In genomic region chr1:96509944-96510343, GRCh38 we compare ENCODE assay signal across 15 cellular contexts.
DNase-seq lines count a peak whose midpoint lies in the region; ATAC-seq and TF ChIP-seq lines count a peak whose summit lies in the region.
"Had no signal": no experiment of that assay in that cellular context is flagged by ENCODE, and none has a peak within 500 bp of the region (broad histone marks: within the 10 kb centered on the region; RNA-seq: fewer than 3 reads in every experiment).

No MANE protein-coding gene starts in this region.

- H3K27ac ChIP-seq in foreskin keratinocyte = no peak overlapping the region
- peak overlapping the region; percentile 72 for H3K27ac ChIP-seq in neural progenitor cell
- H3K27ac ChIP-seq in gastrocnemius medialis = peak overlapping the region in 3 of 4 donors; percentile 8 to 44 (median 37)
- no peak overlapping the region for H3K27ac ChIP-seq in OCI-LY7 (ENCODE audit: low read depth, low read length, poor library complexity, severe bottlenecking)
- H3K27ac ChIP-seq: BLaER1 treated with 17β-estradiol and CSF1 and Interleukin-3, amounts not matched to agents 10 nM and 100 nM had no signal

- H3K4me1 Mint-ChIP-seq in neural progenitor cell = peaks cover 24% of the 10 kb centered on the region
- H3K4me1 Mint-ChIP-seq: CD4-positive, CD25-positive, alpha-beta regulatory T cell had no signal

- H2AFZ ChIP-seq in neural progenitor cell (replicated peaks) (no peak overlapping the region), OCI-LY7 (ENCODE audit: low read length) (no peak overlapping the region)

- H3K79me2 ChIP-seq in neural progenitor cell (ENCODE audit: low read depth) = no peaks in the 10 kb centered on the region
- H3K79me2 ChIP-seq in OCI-LY7 (ENCODE audit: insufficient read depth, low read depth, low read length) = no peaks in the 10 kb centered on the region

- DNase-seq in NCI-H82 (lab: John Stamatoyannopoulos, UW) (peak; percentile 14), NCI-H82 treated with DMSO at 0.1 percent for 48 hours (lab: John Stamatoyannopoulos, UW; ENCODE audit: unreplicated experiment) (no peak), foreskin keratinocyte (no peak), neural progenitor cell (ENCODE audit: low spot score) (no peak), gastrocnemius medialis (no peak), NCI-H1417 (lab: John Stamatoyannopoulos, UW) (no peak), dermis blood vessel endothelial cell (no peak), OCI-LY7 (ENCODE audit: low spot score) (no peak)
- DNase-seq: ACHN; CD4-positive, CD25-positive, alpha-beta regulatory T cell; DMS79; EL; HCEC 1CT; HFFc6 had no signal

- H3F3A ChIP-seq in neural progenitor cell (ENCODE audit: low read depth) = peaks cover 8% of the 10 kb centered on the region

- BruUV-seq in OCI-LY7 (replicated peaks; lab: Mats Ljungman, UMichigan) = no TSS peak

- no peaks in the 10 kb centered on the region for H3K9me3 ChIP-seq in neural progenitor cell (ENCODE audit: low read depth)
- H3K9me3 ChIP-seq in gastrocnemius medialis = no peaks in the 10 kb centered on the region
- no peaks in the 10 kb centered on the region for H3K9me3 ChIP-seq in OCI-LY7 (ENCODE audit: low read length)

- H3K4me1 ChIP-seq in foreskin keratinocyte (peaks cover 5% of the 10 kb centered on the region), neural progenitor cell (peaks cover 15% of the 10 kb centered on the region), gastrocnemius medialis (peaks cover 16 to 18% of the 10 kb centered on the region in 2 donors), OCI-LY7 (ENCODE audit: insufficient read depth, low read length, poor library complexity, severe bottlenecking) (no peaks in the 10 kb centered on the region)
- H3K4me1 ChIP-seq: BLaER1 treated with 17β-estradiol and CSF1 and Interleukin-3, amounts not matched to agents 10 nM and 100 nM had no signal

- TF ChIP-seq CTCF in foreskin keratinocyte (conservative IDR thresholded peaks at IDR 0.05) (no peak), neural progenitor cell (IDR thresholded peaks at IDR 0.05) (no peak), gastrocnemius medialis (IDR thresholded peaks at IDR 0.05 in 4 of 5, conservative IDR thresholded peaks at IDR 0.05 in 1 of 5) (no peak), OCI-LY7 (conservative IDR thresholded peaks at IDR 0.05; ENCODE audit: low read length) (no peak)

- in situ Hi-C loops in gastrocnemius medialis (cut with MboI; ENCODE audit: low sequenced_read_pairs in 4 of 4) = no loop called here

- ATAC-seq in foreskin keratinocyte (peak; percentile 15), gastrocnemius medialis (peak; percentile 83 to 93)

- POLR2A ChIA-PET in OCI-LY7 (lab: Charles Lee) = no interaction called here

- intact Hi-C loops in gastrocnemius medialis (cut with DNase I; ENCODE audit: low total_unique reads) = no loop called here
- intact Hi-C loops in OCI-LY7 (cut with micrococcal nuclease; ENCODE audit: unreplicated experiment) = no loop called here

- no peak overlapping the region for H3K9ac ChIP-seq in neural progenitor cell
- H3K9ac ChIP-seq: BLaER1 treated with 17β-estradiol and CSF1 and Interleukin-3, amounts not matched to agents 10 nM and 100 nM had no signal

- H3K27me3 Mint-ChIP-seq in neural progenitor cell (ENCODE audit: insufficient read depth, low read depth) = no peaks in the 10 kb centered on the region
- H3K27me3 Mint-ChIP-seq: CD4-positive, CD25-positive, alpha-beta regulatory T cell had no signal

- H3K36me3 Mint-ChIP-seq in neural progenitor cell = no peaks in the 10 kb centered on the region
- H3K36me3 Mint-ChIP-seq: CD4-positive, CD25-positive, alpha-beta regulatory T cell had no signal

- H3K27me3 ChIP-seq in foreskin keratinocyte = no peaks in the 10 kb centered on the region
- no peaks in the 10 kb centered on the region for H3K27me3 ChIP-seq in neural progenitor cell
- no peaks in the 10 kb centered on the region for H3K27me3 ChIP-seq in gastrocnemius medialis
- H3K27me3 ChIP-seq: BLaER1 treated with 17β-estradiol and CSF1 and Interleukin-3, amounts not matched to agents 10 nM and 100 nM had no signal

- TF ChIP-seq POLR2A in gastrocnemius medialis (IDR thresholded peaks at IDR 0.05) = no peak

- no peaks in the 10 kb centered on the region for H3K9me2 ChIP-seq in OCI-LY7 (ENCODE audit: insufficient read depth, low read length)

- H4K20me1 ChIP-seq in neural progenitor cell (ENCODE audit: low read depth) (no peaks in the 10 kb centered on the region), OCI-LY7 (ENCODE audit: insufficient read depth, low read length) (no peaks in the 10 kb centered on the region)
- H4K20me1 ChIP-seq: BLaER1 treated with 17β-estradiol and CSF1 and Interleukin-3, amounts not matched to agents 10 nM and 100 nM had no signal

- peak overlapping the region; percentile 48 for H3K4me2 ChIP-seq in neural progenitor cell
- no peak overlapping the region for H3K4me2 ChIP-seq in OCI-LY7 (ENCODE audit: low read length)
- H3K4me2 ChIP-seq: BLaER1 treated with 17β-estradiol and CSF1 and Interleukin-3, amounts not matched to agents 10 nM and 100 nM had no signal

- H3K4me3 ChIP-seq in neural progenitor cell (no peak overlapping the region), gastrocnemius medialis (no peak overlapping the region), OCI-LY7 (ENCODE audit: low read depth, low read length, poor library complexity, severe bottlenecking) (no peak overlapping the region)
- H3K4me3 ChIP-seq: BLaER1 treated with 17β-estradiol and CSF1 and Interleukin-3, amounts not matched to agents 10 nM and 100 nM had no signal

- CTCF ChIA-PET in OCI-LY7 (lab: Charles Lee; ENCODE audit: unreplicated experiment) = no interaction called here

- no peak overlapping the region for H3K4me3 Mint-ChIP-seq in neural progenitor cell
- H3K4me3 Mint-ChIP-seq: CD4-positive, CD25-positive, alpha-beta regulatory T cell; HFFc6 had no signal

- H3K27ac Mint-ChIP-seq in neural progenitor cell = no peak overlapping the region
- H3K27ac Mint-ChIP-seq: CD4-positive, CD25-positive, alpha-beta regulatory T cell; HFFc6 had no signal

- no peaks in the 10 kb centered on the region for H3K9me3 Mint-ChIP-seq in neural progenitor cell
- H3K9me3 Mint-ChIP-seq: HFFc6 had no signal

- H3K36me3 ChIP-seq in neural progenitor cell (no peaks in the 10 kb centered on the region), gastrocnemius medialis (no peaks in the 10 kb centered on the region), OCI-LY7 (ENCODE audit: insufficient read depth, low read length) (no peaks in the 10 kb centered on the region)
- H3K36me3 ChIP-seq: BLaER1 treated with 17β-estradiol and CSF1 and Interleukin-3, amounts not matched to agents 10 nM and 100 nM had no signal

Comparison
In these comparisons a context has a peak if more than half of its experiments do, and no peak if none do; other contexts are left out.
1. H3K27ac ChIP-seq: peak in neural progenitor cell (single experiment) and gastrocnemius medialis (3 of 4); none in foreskin keratinocyte (single experiment) and OCI-LY7 (single experiment).